In genomic region chr1:99049745-99050144, GRCh38 we compare ENCODE assay signal across 30 cellular contexts. TPM values are rescaled to one million over a fixed set of nuclear protein-coding genes. Genes with fewer than 3 reads are reported as not detected.
"Had no signal": no experiment of that assay in that cellular context is flagged by ENCODE, and none has a peak within 500 bp of the region (broad histone marks: within the 10 kb centered on the region; RNA-seq: fewer than 3 reads in every experiment).

No MANE protein-coding gene starts in this region.

- H3K27ac ChIP-seq: colonic mucosa, epithelial cell of prostate, esophagus squamous epithelium, gastrocnemius medialis, heart right ventricle, left lung, lower lobe of right lung had no signal

- ATAC-seq: effector memory CD8-positive, alpha-beta T cell; esophagus mucosa; gastrocnemius medialis; heart right ventricle; left cardiac atrium; left lung; left ventricle myocardium superior; lower lobe of right lung; mucosa of descending colon had no signal

- FAIRE-seq: endometrium, islet of Langerhans, keratinocyte had no signal

- H3K36me3 ChIP-seq: colonic mucosa, esophagus squamous epithelium, gastrocnemius medialis, heart right ventricle, left lung, lower lobe of right lung had no signal

- H3K27me3 ChIP-seq: colonic mucosa, esophagus squamous epithelium, gastrocnemius medialis, heart right ventricle, left lung had no signal

- H3K4me1 ChIP-seq: colonic mucosa, esophagus squamous epithelium, gastrocnemius medialis, heart right ventricle, left lung, lower lobe of right lung had no signal

- H3K9me3 ChIP-seq: colonic mucosa, esophagus squamous epithelium, gastrocnemius medialis, lower lobe of right lung, mucosa of descending colon had no signal

- H3K4me3 ChIP-seq: colonic mucosa, esophagus squamous epithelium, gastrocnemius medialis, heart right ventricle, left lung, lower lobe of right lung, mucosa of descending colon had no signal

- DNase-seq: colonic mucosa; cortex of kidney; effector CD8-positive, alpha-beta T cell; effector memory CD8-positive, alpha-beta T cell; endodermal cell; erythroblast; esophagus squamous epithelium; foreskin fibroblast; foreskin melanocyte; gastrocnemius medialis; glutamatergic neuron; head of caudate nucleus; heart right ventricle; hippocampal formation; left cardiac atrium; left lung; left ventricle myocardium superior; lower lobe of right lung; mesenchymal stem cell; mucosa of descending colon; naive B cell had no signal

RNA-seq across cellular contexts. Expression of gene PLPPR5, which starts 45.1 kb away (rescaled TPM):
- total RNA-seq: dermis microvascular lymphatic vessel endothelial cell, esophagus mucosa, esophagus squamous epithelium, gastrocnemius medialis, left cardiac atrium, left ventricle myocardium superior, lower lobe of right lung, lung microvascular endothelial cell, mesenteric fat pad, myocyte had no signal
- polyA plus RNA-seq: heart right ventricle had no signal
